8 cellular contexts compared by ENCODE assay signal in genomic region chr22:26483043-26483438, GRCh38. TPM values are rescaled to one million over a fixed set of nuclear protein-coding genes. Genes with fewer than 3 reads are reported as not detected.
DNase-seq lines count a peak whose midpoint lies in the region; ATAC-seq and TF ChIP-seq lines count a peak whose summit lies in the region.

No MANE protein-coding gene starts in this region.

- ATAC-seq in activated T-cell treated with anti-CD3 and anti-CD28 coated beads, Interleukin-2, amount 50 U/mL, for 4 hours = no peak

- H3K4me3 ChIP-seq in liver (ENCODE audit: low read depth in 1 of 3, low read length in 3 of 3) = peak overlapping the region; percentile 87 to 100 (median 88)

- no peaks in the 10 kb centered on the region for H3K9me3 Mint-ChIP-seq in activated T-cell treated with anti-CD3 and anti-CD28 coated beads, Interleukin-2, amount 50 U/mL, for 4 hours
- H3K9me3 Mint-ChIP-seq in type B pancreatic cell = no peaks in the 10 kb centered on the region

- H3K27ac ChIP-seq in angular gyrus (ENCODE audit: low read depth, low read length) (peak overlapping the region; percentile 94), liver (ENCODE audit: low read depth in 1 of 2, low read length in 2 of 2) (peak overlapping the region; percentile 82 to 93)

- peak overlapping the region; percentile 96 for H3K27ac Mint-ChIP-seq in type B pancreatic cell

- peaks cover under 1 to 3% (median 2%) of the 10 kb centered on the region in 4 donors for H3K36me3 ChIP-seq in liver (ENCODE audit: control insufficient read depth in 4 of 4, insufficient read depth in 3 of 4, low read depth in 1 of 4, low read length in 3 of 4)

- peaks cover 7% of the 10 kb centered on the region for H3K36me3 Mint-ChIP-seq in activated T-cell treated with anti-CD3 and anti-CD28 coated beads, Interleukin-2, amount 50 U/mL, for 4 hours (ENCODE audit: insufficient read depth)
- peaks cover 6% of the 10 kb centered on the region for H3K36me3 Mint-ChIP-seq in type B pancreatic cell

- H3K27me3 ChIP-seq in liver (ENCODE audit: control insufficient read depth in 4 of 4, insufficient read depth in 4 of 4, low read length in 3 of 4) = no peaks in the 10 kb centered on the region

- peaks cover 64% of the 10 kb centered on the region for H3K4me1 Mint-ChIP-seq in activated T-cell treated with anti-CD3 and anti-CD28 coated beads, Interleukin-2, amount 50 U/mL, for 4 hours (ENCODE audit: low read depth)
- H3K4me1 Mint-ChIP-seq in type B pancreatic cell (ENCODE audit: unreplicated experiment) = peaks cover 44% of the 10 kb centered on the region

- 9% methylated on average over 7 of the region's 7 CpGs for WGBS in liver

- H3K4me3 Mint-ChIP-seq in activated T-cell treated with anti-CD3 and anti-CD28 coated beads, Interleukin-2, amount 50 U/mL, for 4 hours = peak overlapping the region; percentile 95
- H3K4me3 Mint-ChIP-seq in type B pancreatic cell = peak overlapping the region; percentile 97

- H3K9me3 ChIP-seq in liver (ENCODE audit: control insufficient read depth in 4 of 4, low read length in 3 of 4) = no peaks in the 10 kb centered on the region

- H3K27me3 Mint-ChIP-seq in activated T-cell treated with anti-CD3 and anti-CD28 coated beads, Interleukin-2, amount 50 U/mL, for 4 hours (ENCODE audit: low read depth) = no peaks in the 10 kb centered on the region
- H3K27me3 Mint-ChIP-seq in type B pancreatic cell = no peaks in the 10 kb centered on the region

- peaks cover 3 to 62% (median 52%) of the 10 kb centered on the region in 4 donors for H3K4me1 ChIP-seq in liver (ENCODE audit: control insufficient read depth in 4 of 4, insufficient read depth in 4 of 4, low read length in 3 of 4)

- TF ChIP-seq RAD21 in liver (IDR thresholded peaks at IDR 0.05) = no peak

- DNase-seq in activated T-cell treated with anti-CD3 and anti-CD28 coated beads, Interleukin-2, amount 50 U/mL, for 4 hours = no peak
- no peak for DNase-seq in activated T-cell treated with anti-CD3 and anti-CD28 coated beads, Interleukin-2, amount 50 U/mL, for 48 hours
- no peak for DNase-seq in type B pancreatic cell (ENCODE audit: extremely low spot score, unreplicated experiment)
- no peak for DNase-seq in MV-4-11 (lab: John Stamatoyannopoulos, UW)
- no peak for DNase-seq in germinal center (ENCODE audit: low spot score)
- no peak for DNase-seq in head of caudate nucleus

- H3K9ac ChIP-seq in liver (ENCODE audit: low read depth in 1 of 2, low read length in 2 of 2) = peak overlapping the region; percentile 59 to 92

- intact Hi-C loops in head of caudate nucleus (cut with DNase I) = loop anchor here (1.0 to 10.0 kb wide), 2 partner anchors 29 to 172 kb away; partner anchors contain the start of genes MIAT and TFIP11

- TF ChIP-seq CTCF in liver (IDR thresholded peaks at IDR 0.05; ENCODE audit: low read depth, low read length, missing input control) (no peak), type B pancreatic cell (conservative IDR thresholded peaks at IDR 0.05) (no peak)

TF ChIP-seq in liver, 16 proteins besides CTCF, POLR2A, EP300 and RAD21:
- TF ChIP-seq RXRA (IDR thresholded peaks at IDR 0.05) (no peak), HNF4A (conservative IDR thresholded peaks at IDR 0.05) (no peak), ZBTB33 (IDR thresholded peaks at IDR 0.05) (no peak), GABPA (IDR thresholded peaks at IDR 0.05 in 1 of 2, conservative IDR thresholded peaks at IDR 0.05 in 1 of 2) (no peak), FOXA1 (IDR thresholded peaks at IDR 0.05) (no peak), JUND (IDR thresholded peaks at IDR 0.05) (no peak), FOXA2 (IDR thresholded peaks at IDR 0.05) (no peak), HNF4G (IDR thresholded peaks at IDR 0.05) (no peak)
- TF ChIP-seq, protein P1, sequence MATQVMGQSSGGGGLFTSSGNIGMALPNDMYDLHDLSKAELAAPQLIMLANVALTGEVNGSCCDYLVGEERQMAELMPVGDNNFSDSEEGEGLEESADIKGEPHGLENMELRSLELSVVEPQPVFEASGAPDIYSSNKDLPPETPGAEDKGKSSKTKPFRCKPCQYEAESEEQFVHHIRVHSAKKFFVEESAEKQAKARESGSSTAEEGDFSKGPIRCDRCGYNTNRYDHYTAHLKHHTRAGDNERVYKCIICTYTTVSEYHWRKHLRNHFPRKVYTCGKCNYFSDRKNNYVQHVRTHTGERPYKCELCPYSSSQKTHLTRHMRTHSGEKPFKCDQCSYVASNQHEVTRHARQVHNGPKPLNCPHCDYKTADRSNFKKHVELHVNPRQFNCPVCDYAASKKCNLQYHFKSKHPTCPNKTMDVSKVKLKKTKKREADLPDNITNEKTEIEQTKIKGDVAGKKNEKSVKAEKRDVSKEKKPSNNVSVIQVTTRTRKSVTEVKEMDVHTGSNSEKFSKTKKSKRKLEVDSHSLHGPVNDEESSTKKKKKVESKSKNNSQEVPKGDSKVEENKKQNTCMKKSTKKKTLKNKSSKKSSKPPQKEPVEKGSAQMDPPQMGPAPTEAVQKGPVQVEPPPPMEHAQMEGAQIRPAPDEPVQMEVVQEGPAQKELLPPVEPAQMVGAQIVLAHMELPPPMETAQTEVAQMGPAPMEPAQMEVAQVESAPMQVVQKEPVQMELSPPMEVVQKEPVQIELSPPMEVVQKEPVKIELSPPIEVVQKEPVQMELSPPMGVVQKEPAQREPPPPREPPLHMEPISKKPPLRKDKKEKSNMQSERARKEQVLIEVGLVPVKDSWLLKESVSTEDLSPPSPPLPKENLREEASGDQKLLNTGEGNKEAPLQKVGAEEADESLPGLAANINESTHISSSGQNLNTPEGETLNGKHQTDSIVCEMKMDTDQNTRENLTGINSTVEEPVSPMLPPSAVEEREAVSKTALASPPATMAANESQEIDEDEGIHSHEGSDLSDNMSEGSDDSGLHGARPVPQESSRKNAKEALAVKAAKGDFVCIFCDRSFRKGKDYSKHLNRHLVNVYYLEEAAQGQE (IDR thresholded peaks at IDR 0.05) = no peak
TF ChIP-seq in liver: peak in this region for 0.

RNA-seq across cellular contexts. Expression of gene HPS4, which starts 0.5 kb away (rescaled TPM):
- 10 to 100 TPM; 30.8 to 34.1 (median 33.8) TPM for total RNA-seq in activated T-cell treated with anti-CD3 and anti-CD28 coated beads, Interleukin-2, amount 50 U/mL, for 4 hours
- total RNA-seq in liver (10 to 100 TPM; 13.6 to 26.2 TPM), type B pancreatic cell (ENCODE audit: low replicate concordance) (38.1 and 46.1 TPM in 2 replicates)
- polyA plus RNA-seq in liver = 10 to 100 TPM in 1 of 2 donors, 1 to 10 TPM in 1; 5.4 to 11.6 TPM

RNA-seq across cellular contexts. Expression of gene SRRD, which starts 0.6 kb away (rescaled TPM):
- 10 to 100 TPM; 32.5 to 40.4 (median 40.2) TPM for total RNA-seq in activated T-cell treated with anti-CD3 and anti-CD28 coated beads, Interleukin-2, amount 50 U/mL, for 4 hours
- total RNA-seq in liver (10 to 100 TPM; 15.1 to 18.6 TPM), type B pancreatic cell (ENCODE audit: low replicate concordance) (26.9 and 27.7 TPM in 2 replicates)
- 10 to 100 TPM in 1 of 2 donors, 1 to 10 TPM in 1; 8.7 to 12.2 TPM for polyA plus RNA-seq in liver

RNA-seq across cellular contexts. Expression of gene TFIP11, which starts 29.2 kb away (rescaled TPM):
- total RNA-seq in activated T-cell treated with anti-CD3 and anti-CD28 coated beads, Interleukin-2, amount 50 U/mL, for 4 hours = 10 to 100 TPM; 52.4 to 68.5 (median 61.0) TPM
- total RNA-seq in liver (10 to 100 TPM; 27.8 to 31.7 TPM), type B pancreatic cell (ENCODE audit: low replicate concordance) (32.7 and 40.3 TPM in 2 replicates)
- polyA plus RNA-seq in liver = 10 to 100 TPM; 14.3 to 21.3 TPM

RNA-seq across cellular contexts. Expression of gene ASPHD2, which starts 54.0 kb away (rescaled TPM):
- 10 to 100 TPM in 1 of 3 donors, 1 to 10 TPM in 2; 8.2 to 10.4 (median 8.9) TPM for total RNA-seq in activated T-cell treated with anti-CD3 and anti-CD28 coated beads, Interleukin-2, amount 50 U/mL, for 4 hours
- total RNA-seq in liver = under 1 TPM; 0.17 to 0.47 TPM
- polyA plus RNA-seq in liver = under 1 TPM; 0.12 to 0.19 TPM
- 1.1 and 2.4 TPM in 2 replicates for total RNA-seq in type B pancreatic cell (ENCODE audit: low replicate concordance)
